In genomic region chr5:72507360-72508238, GRCh38 we compare ENCODE assay signal across 14 cellular contexts. TPM values are rescaled to one million over a fixed set of nuclear protein-coding genes. Genes with fewer than 3 reads are reported as not detected.
DNase-seq lines count a peak whose midpoint lies in the region; ATAC-seq and TF ChIP-seq lines count a peak whose summit lies in the region.
"Had no signal": no experiment of that assay in that cellular context is flagged by ENCODE, and none has a peak within 500 bp of the region (broad histone marks: within the 10 kb centered on the region; RNA-seq: fewer than 3 reads in every experiment).

A gene with protein sequence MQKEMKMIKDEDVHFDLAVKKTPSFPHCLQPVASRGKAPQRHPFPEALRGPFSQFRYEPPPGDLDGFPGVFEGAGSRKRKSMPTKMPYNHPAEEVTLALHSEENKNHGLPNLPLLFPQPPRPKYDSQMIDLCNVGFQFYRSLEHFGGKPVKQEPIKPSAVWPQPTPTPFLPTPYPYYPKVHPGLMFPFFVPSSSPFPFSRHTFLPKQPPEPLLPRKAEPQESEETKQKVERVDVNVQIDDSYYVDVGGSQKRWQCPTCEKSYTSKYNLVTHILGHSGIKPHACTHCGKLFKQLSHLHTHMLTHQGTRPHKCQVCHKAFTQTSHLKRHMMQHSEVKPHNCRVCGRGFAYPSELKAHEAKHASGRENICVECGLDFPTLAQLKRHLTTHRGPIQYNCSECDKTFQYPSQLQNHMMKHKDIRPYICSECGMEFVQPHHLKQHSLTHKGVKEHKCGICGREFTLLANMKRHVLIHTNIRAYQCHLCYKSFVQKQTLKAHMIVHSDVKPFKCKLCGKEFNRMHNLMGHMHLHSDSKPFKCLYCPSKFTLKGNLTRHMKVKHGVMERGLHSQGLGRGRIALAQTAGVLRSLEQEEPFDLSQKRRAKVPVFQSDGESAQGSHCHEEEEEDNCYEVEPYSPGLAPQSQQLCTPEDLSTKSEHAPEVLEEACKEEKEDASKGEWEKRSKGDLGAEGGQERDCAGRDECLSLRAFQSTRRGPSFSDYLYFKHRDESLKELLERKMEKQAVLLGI (minus strand): TSS chr5:72507410. CDS start chr5:72461496, 45,914 bp downstream.

- H3K27ac Mint-ChIP-seq in effector memory CD8-positive, alpha-beta T cell: no peak within 1 kb of the TSS
- H3K27ac Mint-ChIP-seq: H9 had no signal

- H3K9me3 ChIP-seq in SJSA1 (replicated peaks): no peaks in the 10 kb centered on the region
- H3K9me3 ChIP-seq in psoas muscle: no peaks in the 10 kb centered on the region

- H3K4me1 ChIP-seq in SJSA1 (replicated peaks) (peaks cover 81% of the 10 kb centered on the region), psoas muscle (peaks cover 86% of the 10 kb centered on the region)

- no peak for TF ChIP-seq CTCF in psoas muscle (IDR thresholded peaks at IDR 0.05)

- H3K9me3 Mint-ChIP-seq in effector memory CD8-positive, alpha-beta T cell: no peaks in the 10 kb centered on the region
- H3K9me3 Mint-ChIP-seq: activated T-cell treated with anti-CD3 and anti-CD28 coated beads, Interleukin-2, amount 50 U/mL, for 4 hours; H9 had no signal

- ATAC-seq in psoas muscle (no peak), GM18498 (IDR thresholded peaks at IDR 0.05; ENCODE audit: unreplicated experiment) (no peak), HG02642 (IDR thresholded peaks at IDR 0.05; ENCODE audit: poor library complexity, unreplicated experiment) (no peak), GM21528 (IDR thresholded peaks at IDR 0.05; ENCODE audit: low FRiP score, unreplicated experiment) (no peak)
- ATAC-seq in effector memory CD8-positive, alpha-beta T cell (replicated peaks): no peak
- ATAC-seq: activated T-cell treated with anti-CD3 and anti-CD28 coated beads, Interleukin-2, amount 50 U/mL, for 4 hours had no signal

- H3K36me3 ChIP-seq in SJSA1 (no peaks in the 10 kb centered on the region; the same call in 1 of the 2 replicates), psoas muscle (ENCODE audit: insufficient read depth in 1 of 2, low read depth in 1 of 2) (no peaks in the 10 kb centered on the region)

- H3K27me3 Mint-ChIP-seq in effector memory CD8-positive, alpha-beta T cell: peaks cover 45 to 70% of the 10 kb centered on the region in 2 donors

- H3K27ac ChIP-seq in SJSA1 (peak within 1 kb of the TSS; percentile 34), psoas muscle (peak within 1 kb of the TSS; percentile 87)
- H3K27ac ChIP-seq: KMS-11 had no signal

- WGBS in psoas muscle, 3 donors: 55 to 68% (median 66%) methylated on average over 14 of the region's 14 CpGs

- no peak within 1 kb of the TSS for H3K4me3 Mint-ChIP-seq in effector memory CD8-positive, alpha-beta T cell
- H3K4me3 Mint-ChIP-seq: activated T-cell treated with anti-CD3 and anti-CD28 coated beads, Interleukin-2, amount 50 U/mL, for 4 hours; H9 had no signal

- DNase-seq in EH (ENCODE audit: low read depth) (peak; percentile 78), SJSA1 (ENCODE audit: low read depth in 1 of 2, low spot score in 2 of 2) (peak in 1 of 2 experiments; percentile 49), hepatic stellate cell (ENCODE audit: low spot score) (peak; percentile 28), psoas muscle (no peak)
- no peak for DNase-seq in effector memory CD8-positive, alpha-beta T cell
- DNase-seq: activated T-cell treated with anti-CD3 and anti-CD28 coated beads, Interleukin-2, amount 50 U/mL, for 4 hours; H9; NCI-H345; retina had no signal

- H3K4me1 Mint-ChIP-seq in effector memory CD8-positive, alpha-beta T cell (ENCODE audit: low read depth in 2 of 2): no peaks in the 10 kb centered on the region

- no peak within 1 kb of the TSS for H3K4me3 ChIP-seq in SJSA1
- H3K4me3 ChIP-seq in psoas muscle: peak within 1 kb of the TSS; percentile 55

- peaks cover 5% of the 10 kb centered on the region for H3K36me3 Mint-ChIP-seq in effector memory CD8-positive, alpha-beta T cell (ENCODE audit: insufficient read depth)

- no peaks in the 10 kb centered on the region for H3K27me3 ChIP-seq in SJSA1 (replicated peaks)
- H3K27me3 ChIP-seq in psoas muscle (ENCODE audit: insufficient read depth in 3 of 3, low read length in 2 of 3): no peaks in the 10 kb centered on the region

- intact Hi-C loops in psoas muscle (cut with DNase I): loop anchor here (5.0 kb wide), 2 partner anchors 40 to 55 kb away; no protein-coding TSS in a partner anchor

RNA-seq across cellular contexts. Expression of the gene that starts here (rescaled TPM):
- not detected in 2 replicates for total RNA-seq in SJSA1 (2014; rRNA removed; shearing (Covaris generic))
- total RNA-seq in psoas muscle: 1 to 10 TPM; 3.4 to 6.6 (median 3.9) TPM
- polyA plus RNA-seq in psoas muscle: 1 to 10 TPM; 1.2 to 1.4 (median 1.3) TPM
- total RNA-seq: activated T-cell treated with anti-CD3 and anti-CD28 coated beads, Interleukin-2, amount 50 U/mL, for 4 hours; H9 had no signal
- polyA plus RNA-seq: BJ had no signal

Comparison
In these comparisons a context has a peak if more than half of its experiments do, and no peak if none do; other contexts are left out.
1. DNase-seq: peak in EH (single experiment) and hepatic stellate cell (single experiment); none in psoas muscle (0 of 2) and effector memory CD8-positive, alpha-beta T cell (0 of 3).